ENCODE assay signal across 1 cellular context in genomic region chr11:69443138-69443967, GRCh38.
TF ChIP-seq lines count a peak whose summit lies in the region.

No MANE protein-coding gene starts in this region.

TF ChIP-seq in K562, 482 proteins besides CTCF, POLR2A, EP300 and RAD21 (continued from another document and continues in another):
- TF ChIP-seq, protein P1, sequence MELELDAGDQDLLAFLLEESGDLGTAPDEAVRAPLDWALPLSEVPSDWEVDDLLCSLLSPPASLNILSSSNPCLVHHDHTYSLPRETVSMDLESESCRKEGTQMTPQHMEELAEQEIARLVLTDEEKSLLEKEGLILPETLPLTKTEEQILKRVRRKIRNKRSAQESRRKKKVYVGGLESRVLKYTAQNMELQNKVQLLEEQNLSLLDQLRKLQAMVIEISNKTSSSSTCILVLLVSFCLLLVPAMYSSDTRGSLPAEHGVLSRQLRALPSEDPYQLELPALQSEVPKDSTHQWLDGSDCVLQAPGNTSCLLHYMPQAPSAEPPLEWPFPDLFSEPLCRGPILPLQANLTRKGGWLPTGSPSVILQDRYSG (tag; conservative IDR thresholded peaks at IDR 0.05; ENCODE audit: low read depth) = no peak
- TF ChIP-seq, protein P2, sequence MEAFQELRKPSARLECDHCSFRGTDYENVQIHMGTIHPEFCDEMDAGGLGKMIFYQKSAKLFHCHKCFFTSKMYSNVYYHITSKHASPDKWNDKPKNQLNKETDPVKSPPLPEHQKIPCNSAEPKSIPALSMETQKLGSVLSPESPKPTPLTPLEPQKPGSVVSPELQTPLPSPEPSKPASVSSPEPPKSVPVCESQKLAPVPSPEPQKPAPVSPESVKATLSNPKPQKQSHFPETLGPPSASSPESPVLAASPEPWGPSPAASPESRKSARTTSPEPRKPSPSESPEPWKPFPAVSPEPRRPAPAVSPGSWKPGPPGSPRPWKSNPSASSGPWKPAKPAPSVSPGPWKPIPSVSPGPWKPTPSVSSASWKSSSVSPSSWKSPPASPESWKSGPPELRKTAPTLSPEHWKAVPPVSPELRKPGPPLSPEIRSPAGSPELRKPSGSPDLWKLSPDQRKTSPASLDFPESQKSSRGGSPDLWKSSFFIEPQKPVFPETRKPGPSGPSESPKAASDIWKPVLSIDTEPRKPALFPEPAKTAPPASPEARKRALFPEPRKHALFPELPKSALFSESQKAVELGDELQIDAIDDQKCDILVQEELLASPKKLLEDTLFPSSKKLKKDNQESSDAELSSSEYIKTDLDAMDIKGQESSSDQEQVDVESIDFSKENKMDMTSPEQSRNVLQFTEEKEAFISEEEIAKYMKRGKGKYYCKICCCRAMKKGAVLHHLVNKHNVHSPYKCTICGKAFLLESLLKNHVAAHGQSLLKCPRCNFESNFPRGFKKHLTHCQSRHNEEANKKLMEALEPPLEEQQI (IDR thresholded peaks at IDR 0.05) = no peak
- no peak for TF ChIP-seq SIRT6 (IDR thresholded peaks at IDR 0.05; ENCODE audit: low read depth, low read length)
- TF ChIP-seq GABPA (tag; conservative IDR thresholded peaks at IDR 0.05; ENCODE audit: low read depth) = no peak; the same call in 1 of the 2 replicates
- TF ChIP-seq RBM17 (IDR thresholded peaks at IDR 0.05; ENCODE audit: borderline replicate concordance, low read depth, low read length) = no peak
- no peak for TF ChIP-seq TEAD4 (IDR thresholded peaks at IDR 0.05; ENCODE audit: low read length)
- TF ChIP-seq TEAD4 (CRISPR knock-in tag; IDR thresholded peaks at IDR 0.05; ENCODE audit: borderline replicate concordance) = no peak
- TF ChIP-seq DNMT1 (IDR thresholded peaks at IDR 0.05) = no peak
- TF ChIP-seq, protein P3, sequence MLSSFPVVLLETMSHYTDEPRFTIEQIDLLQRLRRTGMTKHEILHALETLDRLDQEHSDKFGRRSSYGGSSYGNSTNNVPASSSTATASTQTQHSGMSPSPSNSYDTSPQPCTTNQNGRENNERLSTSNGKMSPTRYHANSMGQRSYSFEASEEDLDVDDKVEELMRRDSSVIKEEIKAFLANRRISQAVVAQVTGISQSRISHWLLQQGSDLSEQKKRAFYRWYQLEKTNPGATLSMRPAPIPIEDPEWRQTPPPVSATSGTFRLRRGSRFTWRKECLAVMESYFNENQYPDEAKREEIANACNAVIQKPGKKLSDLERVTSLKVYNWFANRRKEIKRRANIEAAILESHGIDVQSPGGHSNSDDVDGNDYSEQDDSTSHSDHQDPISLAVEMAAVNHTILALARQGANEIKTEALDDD (IDR thresholded peaks at IDR 0.05) = no peak
- TF ChIP-seq ZNF384 (IDR thresholded peaks at IDR 0.05; ENCODE audit: low read depth, low read length) = peak; percentile 38; the same call in 1 of the 2 replicates
- peak; percentile 5 to 30; a peak in 1 of 4 replicates for TF ChIP-seq RCOR1 (IDR thresholded peaks at IDR 0.05; ENCODE audit: borderline replicate concordance in 1 of 2, low read depth in 2 of 2, low read length in 2 of 2)
- no peak for TF ChIP-seq PHF21A (IDR thresholded peaks at IDR 0.05; ENCODE audit: borderline replicate concordance, low read depth)
- TF ChIP-seq ZNF23 (CRISPR knock-in tag; IDR thresholded peaks at IDR 0.05) = no peak
- TF ChIP-seq HDAC8 (tag; IDR thresholded peaks at IDR 0.05) = peak; percentile 42; the same call in 1 of the 2 replicates
- TF ChIP-seq ZBTB1 (CRISPR knock-in tag; IDR thresholded peaks at IDR 0.05; ENCODE audit: borderline replicate concordance, low read depth) = no peak; the same call in 1 of the 2 replicates
- TF ChIP-seq ZNF212 (CRISPR knock-in tag; IDR thresholded peaks at IDR 0.05) = no peak
- TF ChIP-seq ZNF175 (CRISPR knock-in tag; IDR thresholded peaks at IDR 0.05; ENCODE audit: low read depth) = no peak
- TF ChIP-seq RNF2 (IDR thresholded peaks at IDR 0.05) = peak; percentile 70; the same call in 1 of the 2 replicates
- TF ChIP-seq LCOR (CRISPR knock-in tag; IDR thresholded peaks at IDR 0.05) = no peak
- TF ChIP-seq NCOA1 (IDR thresholded peaks at IDR 0.05; ENCODE audit: low read depth) = no peak
- no peak for TF ChIP-seq EZH2 (IDR thresholded peaks at IDR 0.05; ENCODE audit: borderline replicate concordance, low read depth, low read length)
- no peak for TF ChIP-seq ZBTB12 (CRISPR knock-in tag; IDR thresholded peaks at IDR 0.05)
- TF ChIP-seq NBN (IDR thresholded peaks at IDR 0.05; ENCODE audit: low read depth) = no peak
- TF ChIP-seq ETV5 (CRISPR knock-in tag; IDR thresholded peaks at IDR 0.05; ENCODE audit: low read depth) = no peak
- TF ChIP-seq THAP12 (CRISPR knock-in tag; IDR thresholded peaks at IDR 0.05) = peak; percentile 24; the same call in 1 of the 2 replicates
- no peak for TF ChIP-seq PRMT5 (CRISPR knock-in tag; IDR thresholded peaks at IDR 0.05)
- TF ChIP-seq CCNT2 (IDR thresholded peaks at IDR 0.05; ENCODE audit: borderline replicate concordance, extremely low read depth, insufficient read length, low read depth, low read length) = peak; percentile 85
- no peak for TF ChIP-seq CCAR2 (IDR thresholded peaks at IDR 0.05; ENCODE audit: low read depth, low read length)
- peak; percentile 71 to 79 for TF ChIP-seq MAZ (CRISPR knock-in tag; conservative IDR thresholded peaks at IDR 0.05 in 1 of 2, IDR thresholded peaks at IDR 0.05 in 1 of 2)
- TF ChIP-seq SMARCB1 (IDR thresholded peaks at IDR 0.05; ENCODE audit: insufficient read length, low read depth) = no peak
- TF ChIP-seq ZNF644 (tag; IDR thresholded peaks at IDR 0.05; ENCODE audit: low read depth) = no peak; the same call in 1 of the 2 replicates
- no peak for TF ChIP-seq DMBX1 (CRISPR knock-in tag; IDR thresholded peaks at IDR 0.05; ENCODE audit: borderline replicate concordance)
- no peak for TF ChIP-seq SRSF9 (IDR thresholded peaks at IDR 0.05; ENCODE audit: borderline replicate concordance, low read depth, low read length)
- TF ChIP-seq TEAD2 (tag; IDR thresholded peaks at IDR 0.05) = no peak
- no peak for TF ChIP-seq HMG20B (CRISPR knock-in tag; IDR thresholded peaks at IDR 0.05)
- TF ChIP-seq SPI1 (IDR thresholded peaks at IDR 0.05; ENCODE audit: borderline replicate concordance, low read depth, low read length) = peak; percentile 45; the same call in 1 of the 2 replicates
- TF ChIP-seq ZNF282 (CRISPR knock-in tag; IDR thresholded peaks at IDR 0.05) = no peak
- no peak for TF ChIP-seq SETDB1 (IDR thresholded peaks at IDR 0.05; ENCODE audit: low read length)
- TF ChIP-seq USF1 (CRISPR knock-in tag; IDR thresholded peaks at IDR 0.05) = peak; percentile 63
- TF ChIP-seq ZBTB17 (CRISPR knock-in tag; IDR thresholded peaks at IDR 0.05) = no peak
- peak; percentile 29 for TF ChIP-seq MEIS2 (IDR thresholded peaks at IDR 0.05; ENCODE audit: partially characterized antibody)
- no peak for TF ChIP-seq E4F1 (CRISPR knock-in tag; IDR thresholded peaks at IDR 0.05; ENCODE audit: borderline replicate concordance)
- TF ChIP-seq HLTF (IDR thresholded peaks at IDR 0.05) = no peak
- TF ChIP-seq, protein P4, sequence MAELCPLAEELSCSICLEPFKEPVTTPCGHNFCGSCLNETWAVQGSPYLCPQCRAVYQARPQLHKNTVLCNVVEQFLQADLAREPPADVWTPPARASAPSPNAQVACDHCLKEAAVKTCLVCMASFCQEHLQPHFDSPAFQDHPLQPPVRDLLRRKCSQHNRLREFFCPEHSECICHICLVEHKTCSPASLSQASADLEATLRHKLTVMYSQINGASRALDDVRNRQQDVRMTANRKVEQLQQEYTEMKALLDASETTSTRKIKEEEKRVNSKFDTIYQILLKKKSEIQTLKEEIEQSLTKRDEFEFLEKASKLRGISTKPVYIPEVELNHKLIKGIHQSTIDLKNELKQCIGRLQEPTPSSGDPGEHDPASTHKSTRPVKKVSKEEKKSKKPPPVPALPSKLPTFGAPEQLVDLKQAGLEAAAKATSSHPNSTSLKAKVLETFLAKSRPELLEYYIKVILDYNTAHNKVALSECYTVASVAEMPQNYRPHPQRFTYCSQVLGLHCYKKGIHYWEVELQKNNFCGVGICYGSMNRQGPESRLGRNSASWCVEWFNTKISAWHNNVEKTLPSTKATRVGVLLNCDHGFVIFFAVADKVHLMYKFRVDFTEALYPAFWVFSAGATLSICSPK (IDR thresholded peaks at IDR 0.05; ENCODE audit: borderline replicate concordance) = no peak
- TF ChIP-seq HOXB6 (CRISPR knock-in tag; IDR thresholded peaks at IDR 0.05; ENCODE audit: borderline replicate concordance) = no peak
- no peak for TF ChIP-seq DDX20 (tag; IDR thresholded peaks at IDR 0.05; ENCODE audit: low read depth)
- no peak for TF ChIP-seq MTA2 (IDR thresholded peaks at IDR 0.05; ENCODE audit: low read depth)
- TF ChIP-seq BACH1 (tag; IDR thresholded peaks at IDR 0.05) = 0 out of 2 replicates have a peak, but pooled peaks have one; percentile 17
- TF ChIP-seq ZEB2 (IDR thresholded peaks at IDR 0.05) = no peak
- no peak for TF ChIP-seq FOXM1 (IDR thresholded peaks at IDR 0.05; ENCODE audit: low read depth)
- no peak for TF ChIP-seq FOXM1 (CRISPR knock-in tag; IDR thresholded peaks at IDR 0.05; ENCODE audit: low read depth)
- TF ChIP-seq, protein P5, sequence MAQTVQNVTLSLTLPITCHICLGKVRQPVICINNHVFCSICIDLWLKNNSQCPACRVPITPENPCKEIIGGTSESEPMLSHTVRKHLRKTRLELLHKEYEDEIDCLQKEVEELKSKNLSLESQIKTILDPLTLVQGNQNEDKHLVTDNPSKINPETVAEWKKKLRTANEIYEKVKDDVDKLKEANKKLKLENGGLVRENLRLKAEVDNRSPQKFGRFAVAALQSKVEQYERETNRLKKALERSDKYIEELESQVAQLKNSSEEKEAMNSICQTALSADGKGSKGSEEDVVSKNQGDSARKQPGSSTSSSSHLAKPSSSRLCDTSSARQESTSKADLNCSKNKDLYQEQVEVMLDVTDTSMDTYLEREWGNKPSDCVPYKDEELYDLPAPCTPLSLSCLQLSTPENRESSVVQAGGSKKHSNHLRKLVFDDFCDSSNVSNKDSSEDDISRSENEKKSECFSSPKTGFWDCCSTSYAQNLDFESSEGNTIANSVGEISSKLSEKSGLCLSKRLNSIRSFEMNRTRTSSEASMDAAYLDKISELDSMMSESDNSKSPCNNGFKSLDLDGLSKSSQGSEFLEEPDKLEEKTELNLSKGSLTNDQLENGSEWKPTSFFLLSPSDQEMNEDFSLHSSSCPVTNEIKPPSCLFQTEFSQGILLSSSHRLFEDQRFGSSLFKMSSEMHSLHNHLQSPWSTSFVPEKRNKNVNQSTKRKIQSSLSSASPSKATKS (CRISPR knock-in tag; IDR thresholded peaks at IDR 0.05) = no peak
- TF ChIP-seq FOXP1 (CRISPR knock-in tag; IDR thresholded peaks at IDR 0.05) = no peak
- peak; percentile 98 for TF ChIP-seq RBM25 (IDR thresholded peaks at IDR 0.05; ENCODE audit: low read depth, low read length, severe bottlenecking)
- TF ChIP-seq TARDBP (IDR thresholded peaks at IDR 0.05) = no peak
- TF ChIP-seq RBM39 (optimal IDR thresholded peaks at IDR 0.05; ENCODE audit: low read depth, low read length) = no peak
